17 cellular contexts compared by ENCODE assay signal in the genomic region with DNA sequence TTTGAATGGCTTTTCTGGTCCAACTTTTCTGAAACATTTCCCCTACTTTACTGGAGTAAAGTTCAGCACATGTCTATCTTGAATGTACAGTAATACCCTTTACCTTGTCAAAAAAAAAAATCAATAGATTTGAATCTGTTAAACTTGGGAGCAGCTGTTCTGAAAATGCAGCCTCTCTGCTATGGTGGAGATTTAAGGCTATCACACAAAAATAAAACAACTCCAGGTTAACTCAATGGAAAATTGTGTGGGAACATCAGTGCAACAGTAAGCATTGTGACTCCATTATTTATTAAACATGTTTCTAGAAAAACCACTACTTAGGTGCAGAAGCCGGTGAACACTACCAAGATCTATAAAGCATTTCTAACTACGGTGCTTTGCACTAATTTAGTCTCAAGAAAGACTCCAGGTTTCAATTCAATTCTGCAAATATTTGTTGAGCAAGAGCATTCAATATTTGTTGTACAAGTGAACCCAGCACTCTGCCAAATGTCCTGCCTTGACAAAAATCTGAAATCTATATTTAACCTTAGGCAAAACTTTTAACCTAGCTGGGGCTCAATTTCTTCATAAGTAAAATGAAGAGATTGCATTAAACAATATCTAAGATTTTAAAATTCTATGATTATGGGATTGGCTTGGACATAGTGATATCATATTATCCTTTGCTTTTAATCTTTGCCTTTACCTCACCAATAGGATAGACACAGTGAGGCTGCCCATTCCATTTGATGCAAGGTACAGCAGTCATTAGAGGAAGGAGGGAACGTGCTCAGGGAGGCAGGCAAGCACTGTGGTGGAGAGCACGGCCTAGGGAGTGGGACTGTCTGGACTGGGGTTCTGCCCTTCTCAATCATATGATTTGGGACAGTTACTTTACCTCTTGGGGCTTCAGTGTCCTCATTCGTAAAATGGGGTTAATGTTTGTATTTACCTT.
DNase-seq lines count a peak whose midpoint lies in the region; ATAC-seq and TF ChIP-seq lines count a peak whose summit lies in the region.
"Had no signal": no experiment of that assay in that cellular context is flagged by ENCODE, and none has a peak within 500 bp of the region (broad histone marks: within the 10 kb centered on the region; RNA-seq: fewer than 3 reads in every experiment).

No MANE protein-coding gene starts in this region.

- no peaks in the 10 kb centered on the region for H3K27me3 Mint-ChIP-seq in WTC11 (ENCODE audit: low read depth)

- H3K4me1 ChIP-seq in right lobe of liver, result peaks cover 0 to 15% (median 3%) of the 10 kb centered on the region in 4 donors
- H3K4me1 ChIP-seq: BLaER1, HAP-1 had no signal

- TF ChIP-seq CTCF in 22Rv1 (IDR thresholded peaks at IDR 0.05), result peak; percentile 27; the same call in 1 of the 2 replicates
- TF ChIP-seq CTCF in LNCaP clone FGC (IDR thresholded peaks at IDR 0.05; ENCODE audit: control insufficient read depth, extremely low read depth, insufficient read depth), result 0 out of 2 replicates have a peak, but pooled peaks have one; percentile 20
- TF ChIP-seq CTCF in WTC11 (IDR thresholded peaks at IDR 0.05), result no peak
- TF ChIP-seq CTCF in right lobe of liver (IDR thresholded peaks at IDR 0.05), result no peak
- TF ChIP-seq CTCF in coronary artery (IDR thresholded peaks at IDR 0.05), result no peak

- WGBS in right lobe of liver (ENCODE audit: insufficient coverage, low coverage, low lambda C conversion rate, missing lambda C conversion rate), result 35% methylated on average over 3 of the region's 5 CpGs

- H3K9me3 Mint-ChIP-seq in WTC11, result peaks cover 5% of the 10 kb centered on the region

- H3K4me3 ChIP-seq in LNCaP clone FGC (ENCODE audit: low read depth, low read length) (no peak overlapping the region), right lobe of liver (no peak overlapping the region), coronary artery (no peak overlapping the region)
- H3K4me3 ChIP-seq: BLaER1, GM12878, HAP-1 had no signal

- CTCF ChIA-PET in WTC11 (lab: Charles Lee), result no interaction called here

- no peak overlapping the region for H3K4me3 Mint-ChIP-seq in WTC11
- H3K4me3 Mint-ChIP-seq: CD4-positive, CD25-positive, alpha-beta regulatory T cell had no signal

- no peaks in the 10 kb centered on the region for H3K4me1 Mint-ChIP-seq in WTC11
- H3K4me1 Mint-ChIP-seq: CD4-positive, CD25-positive, alpha-beta regulatory T cell had no signal

- no peak overlapping the region for H3K27ac Mint-ChIP-seq in WTC11
- H3K27ac Mint-ChIP-seq: CD4-positive, CD25-positive, alpha-beta regulatory T cell had no signal

- ATAC-seq in WTC11, result peak; percentile 43
- ATAC-seq in right lobe of liver, result peak; percentile 66 to 81 (median 72)
- ATAC-seq in HG02623 (IDR thresholded peaks at IDR 0.05; ENCODE audit: unreplicated experiment), result no peak
- ATAC-seq: GM12878 had no signal

- H3K27ac ChIP-seq in 22Rv1 (peak overlapping the region; percentile 69), right lobe of liver (no peak overlapping the region), coronary artery (no peak overlapping the region)
- H3K27ac ChIP-seq: BLaER1, HL-60 had no signal

- DNase-seq in LNCaP clone FGC (ENCODE audit: low read depth) (peak; percentile 79), WTC11 (ENCODE audit: low spot score) (no peak), right lobe of liver (no peak), coronary artery (ENCODE audit: low spot score) (no peak), COLO829 (ENCODE audit: low spot score) (no peak), RPMI8226 (no peak)
- DNase-seq: 8988T; AML-193; Calu3; CD4-positive, CD25-positive, alpha-beta regulatory T cell; DMS 273 treated with DMSO at 0.1 percent for 48 hours had no signal

- no peaks in the 10 kb centered on the region for H3K36me3 ChIP-seq in right lobe of liver
- H3K36me3 ChIP-seq: BLaER1, HAP-1 had no signal

- H3K36me3 Mint-ChIP-seq in WTC11, result peaks cover 4% of the 10 kb centered on the region; the same call in 1 of the 2 replicates
- H3K36me3 Mint-ChIP-seq: CD4-positive, CD25-positive, alpha-beta regulatory T cell had no signal

- POLR2A ChIA-PET in WTC11 (lab: Charles Lee), result no interaction called here

- no peak for TF ChIP-seq POLR2A in right lobe of liver (IDR thresholded peaks at IDR 0.05)

- no peaks in the 10 kb centered on the region for H3K27me3 ChIP-seq in right lobe of liver
- H3K27me3 ChIP-seq: BLaER1 had no signal

- intact Hi-C loops in right lobe of liver (cut with DNase I), result no loop called here

- no peaks in the 10 kb centered on the region for H3K9me3 ChIP-seq in right lobe of liver
- H3K9me3 ChIP-seq: BLaER1, HAP-1 had no signal

TF ChIP-seq in WTC11, 78 proteins besides CTCF, POLR2A, EP300 and RAD21 (continues in another document):
- no peak for TF ChIP-seq PRRX2 (CRISPR knock-in tag; IDR thresholded peaks at IDR 0.05)
- TF ChIP-seq, protein P1, sequence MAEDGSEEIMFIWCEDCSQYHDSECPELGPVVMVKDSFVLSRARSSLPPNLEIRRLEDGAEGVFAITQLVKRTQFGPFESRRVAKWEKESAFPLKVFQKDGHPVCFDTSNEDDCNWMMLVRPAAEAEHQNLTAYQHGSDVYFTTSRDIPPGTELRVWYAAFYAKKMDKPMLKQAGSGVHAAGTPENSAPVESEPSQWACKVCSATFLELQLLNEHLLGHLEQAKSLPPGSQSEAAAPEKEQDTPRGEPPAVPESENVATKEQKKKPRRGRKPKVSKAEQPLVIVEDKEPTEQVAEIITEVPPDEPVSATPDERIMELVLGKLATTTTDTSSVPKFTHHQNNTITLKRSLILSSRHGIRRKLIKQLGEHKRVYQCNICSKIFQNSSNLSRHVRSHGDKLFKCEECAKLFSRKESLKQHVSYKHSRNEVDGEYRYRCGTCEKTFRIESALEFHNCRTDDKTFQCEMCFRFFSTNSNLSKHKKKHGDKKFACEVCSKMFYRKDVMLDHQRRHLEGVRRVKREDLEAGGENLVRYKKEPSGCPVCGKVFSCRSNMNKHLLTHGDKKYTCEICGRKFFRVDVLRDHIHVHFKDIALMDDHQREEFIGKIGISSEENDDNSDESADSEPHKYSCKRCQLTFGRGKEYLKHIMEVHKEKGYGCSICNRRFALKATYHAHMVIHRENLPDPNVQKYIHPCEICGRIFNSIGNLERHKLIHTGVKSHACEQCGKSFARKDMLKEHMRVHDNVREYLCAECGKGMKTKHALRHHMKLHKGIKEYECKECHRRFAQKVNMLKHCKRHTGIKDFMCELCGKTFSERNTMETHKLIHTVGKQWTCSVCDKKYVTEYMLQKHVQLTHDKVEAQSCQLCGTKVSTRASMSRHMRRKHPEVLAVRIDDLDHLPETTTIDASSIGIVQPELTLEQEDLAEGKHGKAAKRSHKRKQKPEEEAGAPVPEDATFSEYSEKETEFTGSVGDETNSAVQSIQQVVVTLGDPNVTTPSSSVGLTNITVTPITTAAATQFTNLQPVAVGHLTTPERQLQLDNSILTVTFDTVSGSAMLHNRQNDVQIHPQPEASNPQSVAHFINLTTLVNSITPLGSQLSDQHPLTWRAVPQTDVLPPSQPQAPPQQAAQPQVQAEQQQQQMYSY (CRISPR knock-in tag; IDR thresholded peaks at IDR 0.05), result no peak
- TF ChIP-seq, protein P2, sequence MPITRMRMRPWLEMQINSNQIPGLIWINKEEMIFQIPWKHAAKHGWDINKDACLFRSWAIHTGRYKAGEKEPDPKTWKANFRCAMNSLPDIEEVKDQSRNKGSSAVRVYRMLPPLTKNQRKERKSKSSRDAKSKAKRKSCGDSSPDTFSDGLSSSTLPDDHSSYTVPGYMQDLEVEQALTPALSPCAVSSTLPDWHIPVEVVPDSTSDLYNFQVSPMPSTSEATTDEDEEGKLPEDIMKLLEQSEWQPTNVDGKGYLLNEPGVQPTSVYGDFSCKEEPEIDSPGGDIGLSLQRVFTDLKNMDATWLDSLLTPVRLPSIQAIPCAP (CRISPR knock-in tag; IDR thresholded peaks at IDR 0.05), result no peak
- TF ChIP-seq, protein P3, sequence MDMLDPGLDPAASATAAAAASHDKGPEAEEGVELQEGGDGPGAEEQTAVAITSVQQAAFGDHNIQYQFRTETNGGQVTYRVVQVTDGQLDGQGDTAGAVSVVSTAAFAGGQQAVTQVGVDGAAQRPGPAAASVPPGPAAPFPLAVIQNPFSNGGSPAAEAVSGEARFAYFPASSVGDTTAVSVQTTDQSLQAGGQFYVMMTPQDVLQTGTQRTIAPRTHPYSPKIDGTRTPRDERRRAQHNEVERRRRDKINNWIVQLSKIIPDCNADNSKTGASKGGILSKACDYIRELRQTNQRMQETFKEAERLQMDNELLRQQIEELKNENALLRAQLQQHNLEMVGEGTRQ (CRISPR knock-in tag; IDR thresholded peaks at IDR 0.05), result no peak
- no peak for TF ChIP-seq FOXP1 (CRISPR knock-in tag; IDR thresholded peaks at IDR 0.05; ENCODE audit: borderline replicate concordance)
- TF ChIP-seq IRF2 (CRISPR knock-in tag; IDR thresholded peaks at IDR 0.05; ENCODE audit: borderline replicate concordance, low read depth), result no peak
- TF ChIP-seq, protein P4, sequence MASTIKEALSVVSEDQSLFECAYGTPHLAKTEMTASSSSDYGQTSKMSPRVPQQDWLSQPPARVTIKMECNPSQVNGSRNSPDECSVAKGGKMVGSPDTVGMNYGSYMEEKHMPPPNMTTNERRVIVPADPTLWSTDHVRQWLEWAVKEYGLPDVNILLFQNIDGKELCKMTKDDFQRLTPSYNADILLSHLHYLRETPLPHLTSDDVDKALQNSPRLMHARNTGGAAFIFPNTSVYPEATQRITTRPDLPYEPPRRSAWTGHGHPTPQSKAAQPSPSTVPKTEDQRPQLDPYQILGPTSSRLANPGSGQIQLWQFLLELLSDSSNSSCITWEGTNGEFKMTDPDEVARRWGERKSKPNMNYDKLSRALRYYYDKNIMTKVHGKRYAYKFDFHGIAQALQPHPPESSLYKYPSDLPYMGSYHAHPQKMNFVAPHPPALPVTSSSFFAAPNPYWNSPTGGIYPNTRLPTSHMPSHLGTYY (CRISPR knock-in tag; IDR thresholded peaks at IDR 0.05), result no peak
- no peak for TF ChIP-seq RORB (CRISPR knock-in tag; IDR thresholded peaks at IDR 0.05)
- no peak for TF ChIP-seq ELF4 (CRISPR knock-in tag; IDR thresholded peaks at IDR 0.05; ENCODE audit: low read depth)
- TF ChIP-seq ZNF416 (CRISPR knock-in tag; IDR thresholded peaks at IDR 0.05), result no peak
- TF ChIP-seq, protein P5, sequence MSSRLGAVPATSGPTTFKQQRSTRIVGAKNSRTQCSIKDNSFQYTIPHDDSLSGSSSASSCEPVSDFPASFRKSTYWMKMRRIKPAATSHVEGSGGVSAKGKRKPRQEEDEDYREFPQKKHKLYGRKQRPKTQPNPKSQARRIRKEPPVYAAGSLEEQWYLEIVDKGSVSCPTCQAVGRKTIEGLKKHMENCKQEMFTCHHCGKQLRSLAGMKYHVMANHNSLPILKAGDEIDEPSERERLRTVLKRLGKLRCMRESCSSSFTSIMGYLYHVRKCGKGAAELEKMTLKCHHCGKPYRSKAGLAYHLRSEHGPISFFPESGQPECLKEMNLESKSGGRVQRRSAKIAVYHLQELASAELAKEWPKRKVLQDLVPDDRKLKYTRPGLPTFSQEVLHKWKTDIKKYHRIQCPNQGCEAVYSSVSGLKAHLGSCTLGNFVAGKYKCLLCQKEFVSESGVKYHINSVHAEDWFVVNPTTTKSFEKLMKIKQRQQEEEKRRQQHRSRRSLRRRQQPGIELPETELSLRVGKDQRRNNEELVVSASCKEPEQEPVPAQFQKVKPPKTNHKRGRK (CRISPR knock-in tag; IDR thresholded peaks at IDR 0.05; ENCODE audit: borderline replicate concordance), result no peak
- TF ChIP-seq NFE2L1 (CRISPR knock-in tag; IDR thresholded peaks at IDR 0.05), result no peak
- no peak for TF ChIP-seq HMGA2 (CRISPR knock-in tag; IDR thresholded peaks at IDR 0.05)

Comparison
In these comparisons a context has a peak if more than half of its experiments do, and no peak if none do; other contexts are left out.
1. CTCF ChIP-seq: peak in 22Rv1 (single experiment) and LNCaP clone FGC (single experiment); none in WTC11 (single experiment), right lobe of liver (0 of 4) and coronary artery (single experiment).